ENCODE assay signal across 21 cellular contexts in genomic region chr3:53303549-53303948, GRCh38. TPM values are rescaled to one million over a fixed set of nuclear protein-coding genes. Genes with fewer than 3 reads are reported as not detected.
DNase-seq lines count a peak whose midpoint lies in the region; ATAC-seq and TF ChIP-seq lines count a peak whose summit lies in the region.
"Had no signal": no experiment of that assay in that cellular context is flagged by ENCODE, and none has a peak within 500 bp of the region (broad histone marks: within the 10 kb centered on the region; RNA-seq: fewer than 3 reads in every experiment).

No MANE protein-coding gene starts in this region.

- DNase-seq in cerebellar cortex (ENCODE audit: low spot score) (peak; percentile 69), left ventricle myocardium superior (peak; percentile 50), SK-N-DZ (ENCODE audit: low spot score) (no peak), KBM-7 (no peak), Calu3 (no peak), mesenteric fat pad (ENCODE audit: low spot score) (no peak)
- no peak for DNase-seq in stimulated activated effector memory CD8-positive, alpha-beta T cell treated with anti-CD3 and anti-CD28 coated beads, Interleukin-12 subunit alpha, Interleukin-12 subunit beta, amount 100 ng/mL, for 72 hours (ENCODE audit: low spot score in 2 of 2)
- DNase-seq: activated CD4-positive, alpha-beta T cell treated with anti-CD3 and anti-CD28 coated beads, Interleukin-2, amount 10 ng/mL, durations not matched to agents 7 days and 5 days; activated CD8-positive, alpha-beta memory T cell treated with anti-CD3 and anti-CD28 coated beads, Interleukin-2, amount 50 U/mL, for 4 hours; activated effector memory CD4-positive, alpha-beta T cell treated with Interleukin-2 at 50 U/mL for 16 hours; CD4-positive, alpha-beta T cell; cerebellar nuclear complex; effector CD8-positive, alpha-beta T cell; GDM1; H7; NCI-H524; SK-N-SH had no signal

- H3K4me3 Mint-ChIP-seq in stimulated activated effector memory CD8-positive, alpha-beta T cell treated with anti-CD3 and anti-CD28 coated beads, Interleukin-12 subunit alpha, Interleukin-12 subunit beta, amount 100 ng/mL, for 72 hours = no peak overlapping the region
- H3K4me3 Mint-ChIP-seq in Calu3 (ENCODE audit: low read depth, unreplicated experiment) = no peak overlapping the region
- H3K4me3 Mint-ChIP-seq: activated CD4-positive, alpha-beta T cell treated with anti-CD3 and anti-CD28 coated beads, Interleukin-2, amount 10 ng/mL, durations not matched to agents 7 days and 5 days; CD4-positive, alpha-beta T cell; memory B cell had no signal

- intact Hi-C loops in left ventricle myocardium superior (cut with micrococcal nuclease) = loop anchor here (5.0 kb wide), 1 partner anchor 404 kb away; no protein-coding TSS in a partner anchor
- intact Hi-C loops in Calu3 (cut with micrococcal nuclease; ENCODE audit: unreplicated experiment) = loop anchor here (10.0 kb wide), 1 partner anchor 231 kb away; no protein-coding TSS in a partner anchor

- no peaks in the 10 kb centered on the region for H3K27me3 Mint-ChIP-seq in Calu3 (ENCODE audit: unreplicated experiment)
- H3K27me3 Mint-ChIP-seq: activated CD4-positive, alpha-beta T cell treated with anti-CD3 and anti-CD28 coated beads, Interleukin-2, amount 10 ng/mL, durations not matched to agents 7 days and 5 days; CD4-positive, alpha-beta T cell; memory B cell had no signal

- TF ChIP-seq CTCF in VCaP (conservative IDR thresholded peaks at IDR 0.05) (no peak), Calu3 (IDR thresholded peaks at IDR 0.05; ENCODE audit: unreplicated experiment) (no peak)

- peak; percentile 88 for ATAC-seq in left ventricle myocardium superior
- ATAC-seq in stimulated activated effector memory CD8-positive, alpha-beta T cell treated with anti-CD3 and anti-CD28 coated beads, Interleukin-12 subunit alpha, Interleukin-12 subunit beta, amount 100 ng/mL, for 72 hours = no peak
- ATAC-seq: gastroesophageal sphincter, K562 had no signal

- peaks cover 85% of the 10 kb centered on the region for H3K36me3 Mint-ChIP-seq in stimulated activated effector memory CD8-positive, alpha-beta T cell treated with anti-CD3 and anti-CD28 coated beads, Interleukin-12 subunit alpha, Interleukin-12 subunit beta, amount 100 ng/mL, for 72 hours
- H3K36me3 Mint-ChIP-seq in Calu3 (ENCODE audit: insufficient read depth, unreplicated experiment) = peaks cover 17% of the 10 kb centered on the region

- no peaks in the 10 kb centered on the region for H3K4me1 Mint-ChIP-seq in stimulated activated effector memory CD8-positive, alpha-beta T cell treated with anti-CD3 and anti-CD28 coated beads, Interleukin-12 subunit alpha, Interleukin-12 subunit beta, amount 100 ng/mL, for 72 hours
- H3K4me1 Mint-ChIP-seq in Calu3 (ENCODE audit: low read depth, unreplicated experiment) = no peaks in the 10 kb centered on the region
- H3K4me1 Mint-ChIP-seq: activated CD4-positive, alpha-beta T cell treated with anti-CD3 and anti-CD28 coated beads, Interleukin-2, amount 10 ng/mL, durations not matched to agents 7 days and 5 days had no signal

- H3K9me3 Mint-ChIP-seq in stimulated activated effector memory CD8-positive, alpha-beta T cell treated with anti-CD3 and anti-CD28 coated beads, Interleukin-12 subunit alpha, Interleukin-12 subunit beta, amount 100 ng/mL, for 72 hours = no peaks in the 10 kb centered on the region
- no peaks in the 10 kb centered on the region for H3K9me3 Mint-ChIP-seq in Calu3 (ENCODE audit: low read depth, unreplicated experiment)
- H3K9me3 Mint-ChIP-seq: activated CD4-positive, alpha-beta T cell treated with anti-CD3 and anti-CD28 coated beads, Interleukin-2, amount 10 ng/mL, durations not matched to agents 7 days and 5 days; CD4-positive, alpha-beta T cell; memory B cell had no signal

- peak overlapping the region; percentile 26 for H3K27ac Mint-ChIP-seq in stimulated activated effector memory CD8-positive, alpha-beta T cell treated with anti-CD3 and anti-CD28 coated beads, Interleukin-12 subunit alpha, Interleukin-12 subunit beta, amount 100 ng/mL, for 72 hours
- no peak overlapping the region for H3K27ac Mint-ChIP-seq in Calu3 (ENCODE audit: unreplicated experiment)
- H3K27ac Mint-ChIP-seq: activated CD4-positive, alpha-beta T cell treated with anti-CD3 and anti-CD28 coated beads, Interleukin-2, amount 10 ng/mL, durations not matched to agents 7 days and 5 days; CD4-positive, alpha-beta T cell; memory B cell had no signal

- CTCF ChIA-PET in Calu3 (lab: Charles Lee) = no interaction called here

- no TSS peak for BruUV-seq in Calu3 (replicated peaks; lab: Mats Ljungman, UMichigan)

- H3K27ac ChIP-seq in VCaP = peak overlapping the region; percentile 69

- in situ Hi-C loops in KBM-7 (cut with MboI; ENCODE audit: low pct_unique_long_range_greater_than_20kb, low sequenced_read_pairs) = no loop called here

RNA-seq across cellular contexts. Expression of gene DCP1A, which starts 43.8 kb away (rescaled TPM):
- total RNA-seq in left ventricle myocardium superior = 21.5 TPM
- 7.7 and 11.4 TPM in 2 replicates for polyA plus RNA-seq in SK-N-DZ (2014; cell fraction: cytosol; rRNA removed)
- polyA plus RNA-seq in SK-N-DZ (2014; cell fraction: nucleus; rRNA removed) = 5.9 and 7.9 TPM in 2 replicates
- total RNA-seq in Calu3 (2022) = 27.4 and 27.8 TPM in 2 replicates
- 28.6 TPM for total RNA-seq in mesenteric fat pad

RNA-seq across cellular contexts. Expression of gene TKT, which starts 47.7 kb away (rescaled TPM):
- total RNA-seq in left ventricle myocardium superior = 41.6 TPM
- polyA plus RNA-seq in SK-N-DZ (2014; cell fraction: cytosol; rRNA removed) = 333 and 379 TPM in 2 replicates
- polyA plus RNA-seq in SK-N-DZ (2014; cell fraction: nucleus; rRNA removed) = 196 and 246 TPM in 2 replicates
- 391 and 446 TPM in 2 replicates for total RNA-seq in Calu3 (2022)
- 416 TPM for total RNA-seq in mesenteric fat pad

Comparison
In these comparisons a context has a peak if more than half of its experiments do, and no peak if none do; other contexts are left out.
1. DNase-seq: peak in cerebellar cortex (single experiment) and left ventricle myocardium superior (single experiment); none in stimulated activated effector memory CD8-positive, alpha-beta T cell treated with anti-CD3 and anti-CD28 coated beads, Interleukin-12 subunit alpha, Interleukin-12 subunit beta, amount 100 ng/mL, for 72 hours (0 of 2), SK-N-DZ (single experiment), KBM-7 (single experiment), Calu3 (single experiment) and mesenteric fat pad (single experiment).